ENCODE assay signal across 1 cellular context in the genomic region with DNA sequence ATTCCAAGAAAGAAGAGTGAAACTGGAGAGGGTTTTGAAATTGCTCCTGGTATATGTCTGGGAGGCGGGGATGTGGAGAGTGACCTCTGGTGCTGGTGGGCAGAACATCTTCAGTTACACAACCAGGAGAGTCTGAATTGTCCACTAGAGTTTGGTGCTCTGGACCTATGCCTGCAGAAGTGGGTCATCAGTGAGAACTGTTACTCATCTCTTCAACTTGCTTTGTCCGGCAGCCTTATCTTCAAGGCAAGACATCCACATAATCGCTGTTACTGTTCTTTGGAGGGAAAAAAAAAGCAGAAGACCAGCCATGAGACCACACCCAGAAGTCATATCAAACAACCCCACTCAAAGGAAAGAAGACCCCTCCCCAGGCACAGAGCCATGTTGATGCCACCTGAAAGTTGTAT.
TF ChIP-seq lines count a peak whose summit lies in the region.

No MANE protein-coding gene starts in this region.

TF ChIP-seq in HCT116, 20 proteins besides CTCF, POLR2A, EP300 and RAD21 (continued from another document):
- no peak for TF ChIP-seq ATF3 (IDR thresholded peaks at IDR 0.05)
- no peak for TF ChIP-seq CBX3 (IDR thresholded peaks at IDR 0.05; ENCODE audit: low read depth)
- no peak for TF ChIP-seq CEBPB (IDR thresholded peaks at IDR 0.05; ENCODE audit: low read depth)
- TF ChIP-seq, protein P1, sequence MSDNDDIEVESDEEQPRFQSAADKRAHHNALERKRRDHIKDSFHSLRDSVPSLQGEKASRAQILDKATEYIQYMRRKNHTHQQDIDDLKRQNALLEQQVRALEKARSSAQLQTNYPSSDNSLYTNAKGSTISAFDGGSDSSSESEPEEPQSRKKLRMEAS (IDR thresholded peaks at IDR 0.05) = no peak
- no peak for TF ChIP-seq SP1 (IDR thresholded peaks at IDR 0.05; ENCODE audit: low read depth)
